In the genomic region with DNA sequence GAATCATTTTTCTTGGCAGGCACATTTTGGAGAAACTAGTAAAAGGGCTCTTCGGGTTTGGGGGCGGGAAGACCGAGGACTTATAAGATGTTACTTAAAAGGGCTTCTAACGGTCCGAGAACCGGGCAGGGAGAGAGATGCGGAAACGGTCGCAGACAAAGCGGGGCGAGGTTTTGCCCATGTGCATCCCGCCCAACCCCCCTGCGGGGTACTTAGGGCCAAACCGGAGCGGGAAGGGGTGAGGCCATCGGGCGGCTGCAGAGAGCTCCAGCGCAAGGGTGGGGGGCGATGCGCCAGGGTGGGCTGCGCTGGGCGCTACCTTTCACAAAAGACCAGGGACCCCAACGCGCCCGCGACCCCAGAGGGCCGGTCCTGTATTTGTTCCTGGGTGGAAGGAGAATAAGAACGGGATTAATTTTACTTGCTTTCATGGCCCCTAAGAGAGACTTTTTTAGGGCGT, we compare ENCODE assay signal across 1 cellular context.
TF ChIP-seq lines count a peak whose summit lies in the region.

No MANE protein-coding gene starts in this region.

TF ChIP-seq in HepG2, 621 proteins besides CTCF, POLR2A, EP300 and RAD21 (continued from another document and continues in another):
- TF ChIP-seq ZBTB7A (CRISPR knock-in tag; IDR thresholded peaks at IDR 0.05) (0 out of 2 replicates have a peak, but pooled peaks have one; percentile 38), ARHGAP35 (CRISPR knock-in tag; IDR thresholded peaks at IDR 0.05; ENCODE audit: borderline replicate concordance) (no peak), MIER2 (CRISPR knock-in tag; IDR thresholded peaks at IDR 0.05) (no peak), ZNF337 (CRISPR knock-in tag; IDR thresholded peaks at IDR 0.05; ENCODE audit: borderline replicate concordance, low read depth) (no peak), MAFG (CRISPR knock-in tag; IDR thresholded peaks at IDR 0.05) (no peak), ZBTB7B (CRISPR knock-in tag; IDR thresholded peaks at IDR 0.05) (peak; percentile 30; the same call in 1 of the 2 replicates), ZNF235 (CRISPR knock-in tag; IDR thresholded peaks at IDR 0.05; ENCODE audit: borderline replicate concordance) (no peak), ZNF24 (IDR thresholded peaks at IDR 0.05) (no peak), SOX5 (CRISPR knock-in tag; IDR thresholded peaks at IDR 0.05; ENCODE audit: borderline replicate concordance) (no peak), KAT7 (CRISPR knock-in tag; IDR thresholded peaks at IDR 0.05; ENCODE audit: borderline replicate concordance) (no peak; the same call in 1 of the 2 replicates), ZNF282 (IDR thresholded peaks at IDR 0.05; ENCODE audit: partially characterized antibody) (no peak), ZNF567 (CRISPR knock-in tag; IDR thresholded peaks at IDR 0.05; ENCODE audit: borderline replicate concordance) (no peak), NONO (IDR thresholded peaks at IDR 0.05) (no peak), NONO (CRISPR knock-in tag; conservative IDR thresholded peaks at IDR 0.05) (no peak), ZNF484 (CRISPR knock-in tag; IDR thresholded peaks at IDR 0.05; ENCODE audit: borderline replicate concordance, low read depth) (no peak), ZMAT3 (CRISPR knock-in tag; conservative IDR thresholded peaks at IDR 0.05) (no peak), NKX3-1 (CRISPR knock-in tag; IDR thresholded peaks at IDR 0.05) (no peak), FOXM1 (CRISPR knock-in tag; IDR thresholded peaks at IDR 0.05) (no peak), MAF1 (CRISPR knock-in tag; IDR thresholded peaks at IDR 0.05; ENCODE audit: borderline replicate concordance) (no peak), RORA (CRISPR knock-in tag; IDR thresholded peaks at IDR 0.05) (no peak), ZMYM3 (CRISPR knock-in tag; IDR thresholded peaks at IDR 0.05) (no peak), ZBTB42 (CRISPR knock-in tag; IDR thresholded peaks at IDR 0.05) (no peak), TOPORS (CRISPR knock-in tag; IDR thresholded peaks at IDR 0.05) (no peak), NFKB2 (CRISPR knock-in tag; IDR thresholded peaks at IDR 0.05; ENCODE audit: borderline replicate concordance) (no peak), PCBP1 (IDR thresholded peaks at IDR 0.05; ENCODE audit: borderline replicate concordance, low read depth, low read length) (0 out of 2 replicates have a peak, but pooled peaks have one; percentile 55), ZNF549 (CRISPR knock-in tag; IDR thresholded peaks at IDR 0.05) (no peak), DPF2 (CRISPR knock-in tag; IDR thresholded peaks at IDR 0.05; ENCODE audit: borderline replicate concordance, low read depth) (no peak), ZBTB21 (CRISPR knock-in tag; IDR thresholded peaks at IDR 0.05) (no peak), ZNF20 (CRISPR knock-in tag; IDR thresholded peaks at IDR 0.05) (peak; percentile 84), MTA1 (CRISPR knock-in tag; IDR thresholded peaks at IDR 0.05; ENCODE audit: borderline replicate concordance) (no peak), ZNF737 (CRISPR knock-in tag; IDR thresholded peaks at IDR 0.05; ENCODE audit: borderline replicate concordance) (no peak), HDAC6 (IDR thresholded peaks at IDR 0.05; ENCODE audit: low read depth, low read length) (0 out of 2 replicates have a peak, but pooled peaks have one; percentile 10)
- TF ChIP-seq, protein P1, sequence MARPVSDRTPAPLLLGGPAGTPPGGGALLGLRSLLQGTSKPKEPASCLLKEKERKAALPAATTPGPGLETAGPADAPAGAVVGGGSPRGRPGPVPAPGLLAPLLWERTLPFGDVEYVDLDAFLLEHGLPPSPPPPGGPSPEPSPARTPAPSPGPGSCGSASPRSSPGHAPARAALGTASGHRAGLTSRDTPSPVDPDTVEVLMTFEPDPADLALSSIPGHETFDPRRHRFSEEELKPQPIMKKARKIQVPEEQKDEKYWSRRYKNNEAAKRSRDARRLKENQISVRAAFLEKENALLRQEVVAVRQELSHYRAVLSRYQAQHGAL (CRISPR knock-in tag; IDR thresholded peaks at IDR 0.05; ENCODE audit: not compliant biosample characterization), result no peak
- TF ChIP-seq, protein P2, sequence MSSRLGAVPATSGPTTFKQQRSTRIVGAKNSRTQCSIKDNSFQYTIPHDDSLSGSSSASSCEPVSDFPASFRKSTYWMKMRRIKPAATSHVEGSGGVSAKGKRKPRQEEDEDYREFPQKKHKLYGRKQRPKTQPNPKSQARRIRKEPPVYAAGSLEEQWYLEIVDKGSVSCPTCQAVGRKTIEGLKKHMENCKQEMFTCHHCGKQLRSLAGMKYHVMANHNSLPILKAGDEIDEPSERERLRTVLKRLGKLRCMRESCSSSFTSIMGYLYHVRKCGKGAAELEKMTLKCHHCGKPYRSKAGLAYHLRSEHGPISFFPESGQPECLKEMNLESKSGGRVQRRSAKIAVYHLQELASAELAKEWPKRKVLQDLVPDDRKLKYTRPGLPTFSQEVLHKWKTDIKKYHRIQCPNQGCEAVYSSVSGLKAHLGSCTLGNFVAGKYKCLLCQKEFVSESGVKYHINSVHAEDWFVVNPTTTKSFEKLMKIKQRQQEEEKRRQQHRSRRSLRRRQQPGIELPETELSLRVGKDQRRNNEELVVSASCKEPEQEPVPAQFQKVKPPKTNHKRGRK (CRISPR knock-in tag; IDR thresholded peaks at IDR 0.05), result no peak
- TF ChIP-seq, protein P3, sequence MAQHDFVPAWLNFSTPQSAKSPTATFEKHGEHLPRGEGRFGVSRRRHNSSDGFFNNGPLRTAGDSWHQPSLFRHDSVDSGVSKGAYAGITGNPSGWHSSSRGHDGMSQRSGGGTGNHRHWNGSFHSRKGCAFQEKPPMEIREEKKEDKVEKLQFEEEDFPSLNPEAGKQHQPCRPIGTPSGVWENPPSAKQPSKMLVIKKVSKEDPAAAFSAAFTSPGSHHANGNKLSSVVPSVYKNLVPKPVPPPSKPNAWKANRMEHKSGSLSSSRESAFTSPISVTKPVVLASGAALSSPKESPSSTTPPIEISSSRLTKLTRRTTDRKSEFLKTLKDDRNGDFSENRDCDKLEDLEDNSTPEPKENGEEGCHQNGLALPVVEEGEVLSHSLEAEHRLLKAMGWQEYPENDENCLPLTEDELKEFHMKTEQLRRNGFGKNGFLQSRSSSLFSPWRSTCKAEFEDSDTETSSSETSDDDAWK (CRISPR knock-in tag; IDR thresholded peaks at IDR 0.05), result no peak
- TF ChIP-seq, protein P4, sequence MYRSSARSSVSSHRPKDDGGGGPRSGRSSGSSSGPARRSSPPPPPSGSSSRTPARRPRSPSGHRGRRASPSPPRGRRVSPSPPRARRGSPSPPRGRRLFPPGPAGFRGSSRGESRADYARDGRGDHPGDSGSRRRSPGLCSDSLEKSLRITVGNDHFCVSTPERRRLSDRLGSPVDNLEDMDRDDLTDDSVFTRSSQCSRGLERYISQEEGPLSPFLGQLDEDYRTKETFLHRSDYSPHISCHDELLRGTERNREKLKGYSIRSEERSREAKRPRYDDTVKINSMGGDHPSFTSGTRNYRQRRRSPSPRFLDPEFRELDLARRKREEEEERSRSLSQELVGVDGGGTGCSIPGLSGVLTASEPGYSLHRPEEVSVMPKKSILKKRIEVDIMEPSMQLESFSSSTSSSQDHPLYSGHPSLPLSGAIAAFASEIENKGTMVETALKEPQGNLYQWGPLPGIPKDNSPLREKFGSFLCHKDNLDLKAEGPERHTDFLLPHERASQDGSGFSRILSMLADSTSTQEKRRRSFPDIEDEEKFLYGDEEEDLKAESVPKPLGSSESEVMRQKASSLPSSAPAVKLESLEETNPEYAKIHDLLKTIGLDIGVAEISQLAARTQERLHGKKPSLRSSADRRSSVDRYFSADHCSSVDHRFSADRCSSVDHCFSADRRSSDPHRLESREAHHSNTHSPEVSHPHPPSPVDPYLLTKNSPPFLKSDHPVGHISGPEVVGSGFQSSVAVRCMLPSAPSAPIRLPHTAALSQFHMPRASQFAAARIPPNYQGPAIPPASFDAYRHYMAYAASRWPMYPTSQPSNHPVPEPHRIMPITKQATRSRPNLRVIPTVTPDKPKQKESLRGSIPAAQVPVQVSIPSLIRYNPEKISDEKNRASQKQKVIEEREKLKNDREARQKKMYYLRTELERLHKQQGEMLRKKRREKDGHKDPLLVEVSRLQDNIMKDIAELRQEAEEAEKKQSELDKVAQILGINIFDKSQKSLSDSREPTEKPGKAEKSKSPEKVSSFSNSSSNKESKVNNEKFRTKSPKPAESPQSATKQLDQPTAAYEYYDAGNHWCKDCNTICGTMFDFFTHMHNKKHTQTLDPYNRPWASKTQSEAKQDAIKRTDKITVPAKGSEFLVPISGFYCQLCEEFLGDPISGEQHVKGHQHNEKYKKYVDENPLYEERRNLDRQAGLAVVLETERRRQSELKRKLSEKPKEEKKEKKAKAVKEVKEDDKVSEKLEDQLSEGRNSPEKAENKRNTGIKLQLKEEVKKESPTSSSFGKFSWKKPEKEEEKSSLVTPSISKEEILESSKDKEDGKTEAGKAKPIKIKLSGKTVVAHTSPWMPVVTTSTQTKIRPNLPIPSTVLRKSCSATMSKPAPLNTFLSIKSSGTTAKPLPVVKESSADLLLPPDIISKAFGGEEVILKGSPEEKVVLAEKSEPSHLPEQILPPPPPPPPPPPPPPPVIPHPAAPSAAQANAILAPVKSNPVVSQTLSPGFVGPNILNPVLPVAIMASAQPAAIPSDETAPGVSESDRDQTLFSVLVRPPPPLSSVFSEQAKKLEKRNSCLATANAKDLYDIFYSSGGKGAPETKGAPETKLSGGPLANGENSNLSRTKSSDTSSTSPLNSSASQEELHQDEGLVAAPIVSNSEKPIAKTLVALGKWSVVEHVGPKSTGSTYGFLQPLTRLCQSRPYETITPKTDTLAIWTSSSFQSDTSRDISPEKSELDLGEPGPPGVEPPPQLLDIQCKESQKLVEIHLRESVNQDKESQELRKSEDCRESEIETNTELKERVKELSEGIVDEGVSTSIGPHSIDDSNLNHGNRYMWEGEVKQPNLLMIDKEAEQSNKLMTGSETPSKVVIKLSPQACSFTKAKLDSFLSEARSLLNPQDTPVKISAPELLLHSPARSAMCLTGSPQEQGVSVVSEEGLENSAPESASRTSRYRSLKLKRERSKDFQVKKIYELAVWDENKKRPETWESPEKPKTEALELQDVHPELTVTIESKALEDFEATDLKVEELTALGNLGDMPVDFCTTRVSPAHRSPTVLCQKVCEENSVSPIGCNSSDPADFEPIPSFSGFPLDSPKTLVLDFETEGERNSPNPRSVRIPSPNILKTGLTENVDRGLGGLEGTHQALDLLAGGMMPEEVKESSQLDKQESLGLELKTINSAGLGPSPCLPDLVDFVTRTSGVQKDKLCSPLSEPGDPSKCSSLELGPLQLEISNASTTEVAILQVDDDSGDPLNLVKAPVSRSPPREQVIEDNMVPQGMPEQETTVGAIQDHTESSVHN (CRISPR knock-in tag; IDR thresholded peaks at IDR 0.05), result no peak
- TF ChIP-seq, protein P5, sequence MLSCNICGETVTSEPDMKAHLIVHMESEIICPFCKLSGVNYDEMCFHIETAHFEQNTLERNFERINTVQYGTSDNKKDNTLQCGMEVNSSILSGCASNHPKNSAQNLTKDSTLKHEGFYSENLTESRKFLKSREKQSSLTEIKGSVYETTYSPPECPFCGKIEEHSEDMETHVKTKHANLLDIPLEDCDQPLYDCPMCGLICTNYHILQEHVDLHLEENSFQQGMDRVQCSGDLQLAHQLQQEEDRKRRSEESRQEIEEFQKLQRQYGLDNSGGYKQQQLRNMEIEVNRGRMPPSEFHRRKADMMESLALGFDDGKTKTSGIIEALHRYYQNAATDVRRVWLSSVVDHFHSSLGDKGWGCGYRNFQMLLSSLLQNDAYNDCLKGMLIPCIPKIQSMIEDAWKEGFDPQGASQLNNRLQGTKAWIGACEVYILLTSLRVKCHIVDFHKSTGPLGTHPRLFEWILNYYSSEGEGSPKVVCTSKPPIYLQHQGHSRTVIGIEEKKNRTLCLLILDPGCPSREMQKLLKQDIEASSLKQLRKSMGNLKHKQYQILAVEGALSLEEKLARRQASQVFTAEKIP (CRISPR knock-in tag; IDR thresholded peaks at IDR 0.05; ENCODE audit: borderline replicate concordance), result no peak
- TF ChIP-seq, protein P6, sequence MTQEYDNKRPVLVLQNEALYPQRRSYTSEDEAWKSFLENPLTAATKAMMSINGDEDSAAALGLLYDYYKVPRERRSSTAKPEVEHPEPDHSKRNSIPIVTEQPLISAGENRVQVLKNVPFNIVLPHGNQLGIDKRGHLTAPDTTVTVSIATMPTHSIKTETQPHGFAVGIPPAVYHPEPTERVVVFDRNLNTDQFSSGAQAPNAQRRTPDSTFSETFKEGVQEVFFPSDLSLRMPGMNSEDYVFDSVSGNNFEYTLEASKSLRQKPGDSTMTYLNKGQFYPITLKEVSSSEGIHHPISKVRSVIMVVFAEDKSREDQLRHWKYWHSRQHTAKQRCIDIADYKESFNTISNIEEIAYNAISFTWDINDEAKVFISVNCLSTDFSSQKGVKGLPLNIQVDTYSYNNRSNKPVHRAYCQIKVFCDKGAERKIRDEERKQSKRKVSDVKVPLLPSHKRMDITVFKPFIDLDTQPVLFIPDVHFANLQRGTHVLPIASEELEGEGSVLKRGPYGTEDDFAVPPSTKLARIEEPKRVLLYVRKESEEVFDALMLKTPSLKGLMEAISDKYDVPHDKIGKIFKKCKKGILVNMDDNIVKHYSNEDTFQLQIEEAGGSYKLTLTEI (CRISPR knock-in tag; conservative IDR thresholded peaks at IDR 0.05), result no peak
- TF ChIP-seq, protein P7, sequence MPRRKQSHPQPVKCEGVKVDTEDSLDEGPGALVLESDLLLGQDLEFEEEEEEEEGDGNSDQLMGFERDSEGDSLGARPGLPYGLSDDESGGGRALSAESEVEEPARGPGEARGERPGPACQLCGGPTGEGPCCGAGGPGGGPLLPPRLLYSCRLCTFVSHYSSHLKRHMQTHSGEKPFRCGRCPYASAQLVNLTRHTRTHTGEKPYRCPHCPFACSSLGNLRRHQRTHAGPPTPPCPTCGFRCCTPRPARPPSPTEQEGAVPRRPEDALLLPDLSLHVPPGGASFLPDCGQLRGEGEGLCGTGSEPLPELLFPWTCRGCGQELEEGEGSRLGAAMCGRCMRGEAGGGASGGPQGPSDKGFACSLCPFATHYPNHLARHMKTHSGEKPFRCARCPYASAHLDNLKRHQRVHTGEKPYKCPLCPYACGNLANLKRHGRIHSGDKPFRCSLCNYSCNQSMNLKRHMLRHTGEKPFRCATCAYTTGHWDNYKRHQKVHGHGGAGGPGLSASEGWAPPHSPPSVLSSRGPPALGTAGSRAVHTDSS (CRISPR knock-in tag; conservative IDR thresholded peaks at IDR 0.05), result 0 out of 2 replicates have a peak, but pooled peaks have one; percentile 47
- TF ChIP-seq, protein P8, sequence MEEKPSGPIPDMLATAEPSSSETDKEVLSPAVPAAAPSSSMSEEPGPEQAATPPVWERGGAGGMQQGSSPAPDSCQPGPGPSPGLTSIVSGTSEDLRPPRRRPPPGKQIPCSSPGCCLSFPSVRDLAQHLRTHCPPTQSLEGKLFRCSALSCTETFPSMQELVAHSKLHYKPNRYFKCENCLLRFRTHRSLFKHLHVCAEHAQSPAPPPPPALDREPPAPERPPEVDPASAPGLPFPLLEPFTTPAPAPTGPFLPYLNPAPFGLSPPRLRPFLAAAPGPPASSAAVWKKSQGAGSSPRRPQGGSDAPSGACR (CRISPR knock-in tag; IDR thresholded peaks at IDR 0.05), result no peak
- TF ChIP-seq, protein P9, sequence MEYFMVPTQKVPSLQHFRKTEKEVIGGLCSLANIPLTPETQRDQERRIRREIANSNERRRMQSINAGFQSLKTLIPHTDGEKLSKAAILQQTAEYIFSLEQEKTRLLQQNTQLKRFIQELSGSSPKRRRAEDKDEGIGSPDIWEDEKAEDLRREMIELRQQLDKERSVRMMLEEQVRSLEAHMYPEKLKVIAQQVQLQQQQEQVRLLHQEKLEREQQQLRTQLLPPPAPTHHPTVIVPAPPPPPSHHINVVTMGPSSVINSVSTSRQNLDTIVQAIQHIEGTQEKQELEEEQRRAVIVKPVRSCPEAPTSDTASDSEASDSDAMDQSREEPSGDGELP (IDR thresholded peaks at IDR 0.05; ENCODE audit: borderline replicate concordance, low read depth), result no peak
